In the genomic region with DNA sequence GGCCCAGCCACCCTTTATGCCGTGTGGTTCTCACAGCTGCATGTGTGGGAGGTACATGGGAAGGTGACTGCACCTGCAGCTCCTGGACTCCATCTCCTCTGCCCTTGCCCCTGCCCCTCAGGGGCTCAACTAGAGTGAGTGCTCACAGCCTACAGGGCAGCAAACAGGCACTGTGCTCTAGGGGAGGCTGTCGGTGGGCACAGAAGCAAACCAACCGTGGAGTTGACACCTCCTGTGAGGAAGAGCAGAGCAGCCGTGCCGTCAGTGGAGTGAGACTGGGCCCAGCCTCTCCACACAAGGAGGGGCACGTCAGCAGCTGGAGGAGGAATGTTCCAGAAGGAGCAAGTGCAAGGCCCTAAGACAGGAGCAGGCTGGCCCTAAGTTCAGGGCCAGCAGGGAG, we compare ENCODE assay signal across 1 cellular context.
TF ChIP-seq lines count a peak whose summit lies in the region.

No MANE protein-coding gene starts in this region.

TF ChIP-seq in IMR-90, 13 proteins besides CTCF, POLR2A, EP300 and RAD21:
- TF ChIP-seq FOS (IDR thresholded peaks at IDR 0.05; ENCODE audit: low read depth, low read length): no peak
- no peak for TF ChIP-seq NFE2L2 (IDR thresholded peaks at IDR 0.05; ENCODE audit: low read depth, low read length)
- no peak for TF ChIP-seq MXI1 (IDR thresholded peaks at IDR 0.05; ENCODE audit: borderline replicate concordance, low read depth, low read length)
- TF ChIP-seq, protein P1, sequence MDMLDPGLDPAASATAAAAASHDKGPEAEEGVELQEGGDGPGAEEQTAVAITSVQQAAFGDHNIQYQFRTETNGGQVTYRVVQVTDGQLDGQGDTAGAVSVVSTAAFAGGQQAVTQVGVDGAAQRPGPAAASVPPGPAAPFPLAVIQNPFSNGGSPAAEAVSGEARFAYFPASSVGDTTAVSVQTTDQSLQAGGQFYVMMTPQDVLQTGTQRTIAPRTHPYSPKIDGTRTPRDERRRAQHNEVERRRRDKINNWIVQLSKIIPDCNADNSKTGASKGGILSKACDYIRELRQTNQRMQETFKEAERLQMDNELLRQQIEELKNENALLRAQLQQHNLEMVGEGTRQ (IDR thresholded peaks at IDR 0.05; ENCODE audit: low read depth, low read length): no peak
- no peak for TF ChIP-seq MAFK (IDR thresholded peaks at IDR 0.05; ENCODE audit: low read depth, low read length)
- TF ChIP-seq RFX5 (IDR thresholded peaks at IDR 0.05; ENCODE audit: low read depth, low read length): no peak
- no peak for TF ChIP-seq BHLHE40 (IDR thresholded peaks at IDR 0.05; ENCODE audit: low read depth, low read length)
- TF ChIP-seq CEBPB (IDR thresholded peaks at IDR 0.05; ENCODE audit: low read depth, low read length): no peak
- TF ChIP-seq RCOR1 (IDR thresholded peaks at IDR 0.05; ENCODE audit: insufficient replicate concordance, low read length): no peak
